ENCODE assay signal across 2 cellular contexts in genomic region chr15:73699249-73700040, GRCh38.
TF ChIP-seq lines count a peak whose summit lies in the region.

No MANE protein-coding gene starts in this region.

TF ChIP-seq in HEK293, 187 proteins besides CTCF, POLR2A, EP300 and RAD21 (continues in another document):
- TF ChIP-seq ZSCAN5A (tag by site-specific recombination; IDR thresholded peaks at IDR 0.05) (peak; percentile 86; the same call in 1 of the 2 replicates), ZIC2 (tag by site-specific recombination; IDR thresholded peaks at IDR 0.05) (peak; percentile 74), ZNF341 (tag by site-specific recombination; IDR thresholded peaks at IDR 0.05; ENCODE audit: low read depth) (no peak), BCL11A (tag by site-specific recombination; IDR thresholded peaks at IDR 0.05; ENCODE audit: low read depth) (no peak), SCRT2 (tag by site-specific recombination; IDR thresholded peaks at IDR 0.05) (peak; percentile 23; the same call in 1 of the 2 replicates), EGR2 (tag by site-specific recombination; IDR thresholded peaks at IDR 0.05; ENCODE audit: low read depth) (peak; percentile 40; the same call in 1 of the 2 replicates), KLF17 (tag by site-specific recombination; IDR thresholded peaks at IDR 0.05) (peak; percentile 35; the same call in 1 of the 2 replicates), ZNF335 (tag by site-specific recombination; conservative IDR thresholded peaks at IDR 0.05) (no peak), ZBTB7A (tag by site-specific recombination; IDR thresholded peaks at IDR 0.05; ENCODE audit: low read depth) (0 out of 2 replicates have a peak, but pooled peaks have one; percentile 36), TCF7L2 (IDR thresholded peaks at IDR 0.05; ENCODE audit: borderline replicate concordance, low read depth, low read length) (no peak), ZNF580 (tag by site-specific recombination; IDR thresholded peaks at IDR 0.05) (peak; percentile 60; the same call in 1 of the 2 replicates), PRDM1 (tag by site-specific recombination; IDR thresholded peaks at IDR 0.05) (no peak), IKZF3 (tag by site-specific recombination; IDR thresholded peaks at IDR 0.05) (no peak), GLIS1 (tag by site-specific recombination; IDR thresholded peaks at IDR 0.05) (peak; percentile 89), ZXDB (tag by site-specific recombination; IDR thresholded peaks at IDR 0.05) (0 out of 2 replicates have a peak, but pooled peaks have one; percentile 24), ZFHX2 (tag by site-specific recombination; conservative IDR thresholded peaks at IDR 0.05) (peak; percentile 58; the same call in 1 of the 2 replicates), ZNF449 (tag by site-specific recombination; IDR thresholded peaks at IDR 0.05) (no peak), ZNF664 (tag by site-specific recombination; IDR thresholded peaks at IDR 0.05) (peak; percentile 99), ZNF146 (tag by site-specific recombination; IDR thresholded peaks at IDR 0.05) (0 out of 2 replicates have a peak, but pooled peaks have one; percentile 19), ZNF639 (tag by site-specific recombination; IDR thresholded peaks at IDR 0.05) (0 out of 2 replicates have a peak, but pooled peaks have one; percentile 24)

TF ChIP-seq in K562, 482 proteins besides CTCF, POLR2A, EP300 and RAD21:
- TF ChIP-seq FOXP4 (CRISPR knock-in tag; IDR thresholded peaks at IDR 0.05; ENCODE audit: borderline replicate concordance) = no peak
- TF ChIP-seq RBM25 (IDR thresholded peaks at IDR 0.05; ENCODE audit: low read depth, low read length, severe bottlenecking) = peak; percentile 30
